6 cellular contexts compared by ENCODE assay signal in the genomic region with DNA sequence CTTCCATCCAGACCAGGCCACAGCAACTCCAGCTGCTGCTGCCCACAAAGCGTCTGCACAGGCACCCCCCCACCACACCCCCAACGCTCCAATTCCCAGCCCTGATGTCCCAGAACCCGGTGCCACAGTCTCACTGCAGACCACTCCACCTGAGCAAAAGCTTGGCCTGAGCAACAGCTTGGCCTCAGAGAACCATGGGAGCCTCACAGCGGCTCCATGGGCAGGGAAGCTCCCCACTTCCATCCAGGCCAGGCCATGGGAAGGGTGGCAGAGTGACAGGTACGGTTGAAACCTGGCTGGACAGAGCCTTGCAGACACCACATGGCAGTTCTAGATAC. TPM values are rescaled to one million over a fixed set of nuclear protein-coding genes. Genes with fewer than 3 reads are reported as not detected.
DNase-seq lines count a peak whose midpoint lies in the region; ATAC-seq and TF ChIP-seq lines count a peak whose summit lies in the region.

No MANE protein-coding gene starts in this region.

- ATAC-seq in HG02623 (IDR thresholded peaks at IDR 0.05; ENCODE audit: unreplicated experiment), result no peak

- H3K36me3 Mint-ChIP-seq in CD14-positive monocyte, result peaks cover 38 to 70% of the 10 kb centered on the region in 2 donors

- TF ChIP-seq CTCF in CD14-positive monocyte (IDR thresholded peaks at IDR 0.05) (no peak), ascending aorta (IDR thresholded peaks at IDR 0.05) (no peak)

- H3K27me3 ChIP-seq in ascending aorta, result no peaks in the 10 kb centered on the region

- peaks cover 10 to 43% of the 10 kb centered on the region in 2 donors for H3K4me1 ChIP-seq in ascending aorta

- H3K27ac ChIP-seq in ascending aorta, result peak overlapping the region; percentile 77 to 97

- DNase-seq in CD14-positive monocyte (ENCODE audit: low spot score) (no peak), ascending aorta (ENCODE audit: low spot score in 2 of 2) (no peak), myocyte (ENCODE audit: low read depth) (peak; percentile 75), NCI-H345 (lab: John Stamatoyannopoulos, UW) (no peak)
- no peak for DNase-seq in stimulated activated CD4-positive, alpha-beta T cell treated with anti-CD3 and anti-CD28 coated beads, Interleukin-1b, Interleukin-23, amount 100 ng/mL, for 48 hours

- no peaks in the 10 kb centered on the region for H3K9me3 Mint-ChIP-seq in CD14-positive monocyte

- H3K4me3 Mint-ChIP-seq in CD14-positive monocyte, result peak overlapping the region; percentile 63

- H3K4me3 ChIP-seq in ascending aorta, result peak overlapping the region; percentile 45 to 57

- intact Hi-C loops in CD14-positive monocyte (cut with micrococcal nuclease), result loop anchor here (5.0 kb wide), 1 partner anchor 33 kb away; the partner anchor contains the start of gene DENND6B (in 2 of the 2)
- intact Hi-C loops in ascending aorta (cut with DNase I), result no loop called here

- peaks cover 55% of the 10 kb centered on the region for H3K4me1 Mint-ChIP-seq in CD14-positive monocyte

- H3K36me3 ChIP-seq in ascending aorta, result peaks cover 11 to 22% of the 10 kb centered on the region in 2 donors

- peak overlapping the region in 1 of 7 donors; percentile 41 for H3K27ac Mint-ChIP-seq in CD14-positive monocyte

- H3K27me3 Mint-ChIP-seq in CD14-positive monocyte (ENCODE audit: low read depth in 3 of 3), result peaks cover 0 to 2% (median 0%) of the 10 kb centered on the region in 3 donors

- no peaks in the 10 kb centered on the region for H3K9me3 ChIP-seq in ascending aorta

RNA-seq across cellular contexts. Expression of gene PLXNB2, which starts 13.2 kb away (rescaled TPM):
- 10 to 100 TPM; 38.2 to 70.5 TPM for polyA plus RNA-seq in CD14-positive monocyte
- 287 TPM for total RNA-seq in ascending aorta
- 112 and 163 TPM in 2 replicates for total RNA-seq in myocyte
- polyA plus RNA-seq in myocyte (2012), result 255 TPM

RNA-seq across cellular contexts. Expression of gene MAPK11, which starts 24.1 kb away (rescaled TPM):
- not detected for polyA plus RNA-seq in CD14-positive monocyte
- total RNA-seq in ascending aorta (117 TPM), myocyte (3.2 and 3.3 TPM in 2 replicates)
- 6.0 TPM for polyA plus RNA-seq in myocyte (2012)

RNA-seq across cellular contexts. Expression of gene DENND6B, which starts 32.5 kb away (rescaled TPM):
- 1 to 10 TPM; 1.7 to 2.1 TPM for polyA plus RNA-seq in CD14-positive monocyte
- total RNA-seq in ascending aorta (1.4 TPM), myocyte (4.7 TPM in 2 replicates)
- 9.7 TPM for polyA plus RNA-seq in myocyte (2012)

RNA-seq across cellular contexts. Expression of gene MAPK12, which starts 32.8 kb away (rescaled TPM):
- polyA plus RNA-seq in CD14-positive monocyte, result under 1 TPM; 0.06 to 0.13 TPM
- total RNA-seq in ascending aorta, result 29.4 TPM
- total RNA-seq in myocyte, result 27.9 and 30.0 TPM in 2 replicates
- polyA plus RNA-seq in myocyte (2012), result 15.1 TPM

RNA-seq across cellular contexts. Expression of gene HDAC10, which starts 43.2 kb away (rescaled TPM):
- polyA plus RNA-seq in CD14-positive monocyte, result 10 to 100 TPM in 1 of 2 donors, 1 to 10 TPM in 1; 9.2 to 13.7 TPM
- total RNA-seq in ascending aorta, result 73.2 TPM
- 12.9 and 22.5 TPM in 2 replicates for total RNA-seq in myocyte
- 19.8 TPM for polyA plus RNA-seq in myocyte (2012)

Comparison
In these comparisons a context has a peak if more than half of its experiments do, and no peak if none do; other contexts are left out.
1. RNA of gene MAPK11, which starts 24.1 kb away (total RNA-seq): 117 TPM in ascending aorta (single experiment); 3.2 to 3.3 TPM in myocyte; every median in the first group is over 10 times any median in the second.